ENCODE assay signal across 8 cellular contexts in the genomic region with DNA sequence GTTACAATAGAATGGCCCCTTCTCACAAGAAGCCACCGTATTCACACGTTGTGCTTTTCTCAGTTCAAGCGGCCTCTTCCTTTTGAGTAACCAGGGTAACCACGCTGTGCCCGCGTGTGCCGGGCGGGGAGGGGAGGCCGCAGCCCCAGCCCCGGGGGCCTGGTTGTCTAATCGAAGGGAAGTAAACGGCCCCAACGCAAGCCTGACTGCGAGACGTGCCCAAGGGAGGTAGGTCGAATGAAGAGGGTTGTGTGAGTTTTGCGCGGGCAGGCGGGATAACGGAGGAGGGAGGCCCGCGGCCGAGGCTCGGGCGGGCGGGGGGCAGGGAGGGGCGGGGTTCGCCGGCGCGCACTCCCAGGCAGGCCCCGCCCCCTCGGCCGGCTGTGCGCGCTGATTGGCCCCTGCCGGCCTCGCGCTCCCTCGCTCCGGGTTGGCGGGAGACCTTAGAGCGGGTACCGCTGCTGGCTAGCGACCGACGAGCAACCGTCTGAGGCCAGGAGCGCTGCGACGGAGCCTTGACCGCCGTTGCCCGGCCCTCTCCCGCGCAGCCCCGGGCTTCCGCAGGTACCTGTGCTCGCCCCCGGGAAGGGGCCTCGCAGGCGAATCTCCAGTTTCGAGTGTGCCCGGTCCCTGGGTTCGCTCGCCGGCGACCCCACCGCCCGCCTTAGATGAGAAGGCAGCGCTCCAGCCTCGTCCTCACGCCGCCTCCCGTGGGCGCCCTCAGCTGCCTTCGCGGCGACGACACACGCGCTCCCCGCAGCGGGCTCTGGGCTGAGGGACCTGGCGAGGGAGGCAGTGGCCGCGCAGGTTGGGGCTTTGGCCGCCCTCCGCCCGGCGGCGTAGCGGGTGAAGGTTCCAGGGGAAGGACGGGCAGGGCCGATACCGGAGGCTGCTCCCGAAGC. TPM values are rescaled to one million over a fixed set of nuclear protein-coding genes. Genes with fewer than 3 reads are reported as not detected.
DNase-seq lines count a peak whose midpoint lies in the region; ATAC-seq and TF ChIP-seq lines count a peak whose summit lies in the region.

A gene (plus strand): TSS at position 451 of the 902 bp plus-strand sequence. CDS start 5,181 bp downstream, outside the sequence.

- H3K4me1 ChIP-seq in mucosa of descending colon (ENCODE audit: low read depth), result peaks cover 13% of the 10 kb centered on the region

- intact Hi-C loops in mucosa of descending colon (cut with DNase I, micrococcal nuclease), result no loop called here

- TF ChIP-seq CTCF in GM13977 (IDR thresholded peaks at IDR 0.05; ENCODE audit: extremely low read depth, insufficient read depth, missing control alignments), result no peak
- TF ChIP-seq CTCF in epithelial cell of esophagus (IDR thresholded peaks at IDR 0.05; ENCODE audit: insufficient read depth, low read depth, low read length, missing control alignments), result no peak
- TF ChIP-seq CTCF in mucosa of descending colon (IDR thresholded peaks at IDR 0.05), result no peak

- ATAC-seq in HG02852 (IDR thresholded peaks at IDR 0.05; ENCODE audit: unreplicated experiment) (peak; percentile 84), mucosa of descending colon (peak; percentile 95)

- H3K4me3 ChIP-seq in epithelial cell of esophagus (ENCODE audit: low read length), result peak within 1 kb of the TSS; percentile 49
- no peak within 1 kb of the TSS for H3K4me3 ChIP-seq in mucosa of descending colon

- in situ Hi-C loops in GM13977 (cut with MboI; ENCODE audit: low pct_unique_long_range_greater_than_20kb, low sequenced_read_pairs, unreplicated experiment), result no loop called here

- DNase-seq in GM13977 (ENCODE audit: low spot score) (peak; percentile 88), NCI-H526 (lab: John Stamatoyannopoulos, UW) (peak; percentile 23 to 83), epithelial cell of esophagus (ENCODE audit: low read depth) (peak; percentile 77), mucosa of descending colon (peak; percentile 73 to 85 (median 75)), COR-L47 (lab: John Stamatoyannopoulos, UW) (no peak)
- DNase-seq in activated CD8-positive, alpha-beta memory T cell treated with anti-CD3 and anti-CD28 coated beads, Interleukin-2, amount 50 U/mL, for 48 hours, result peak; percentile 90
- DNase-seq in stimulated activated CD8-positive, alpha-beta memory T cell treated with anti-CD3 and anti-CD28 coated beads, Interleukin-2, amount 100 ng/mL, for 48 hours (ENCODE audit: low read depth in 2 of 2), result peak; percentile 71

- H3K9me3 ChIP-seq in mucosa of descending colon, result no peaks in the 10 kb centered on the region

- H3K36me3 ChIP-seq in mucosa of descending colon (ENCODE audit: low read depth), result no peaks in the 10 kb centered on the region

RNA-seq across cellular contexts. Expression of the gene that starts here (rescaled TPM):
- total RNA-seq in mucosa of descending colon, result 1 to 10 TPM; 1.1 to 2.3 (median 1.2) TPM
